Comparison of ENCODE assay signal across 8 cellular contexts in the genomic region with DNA sequence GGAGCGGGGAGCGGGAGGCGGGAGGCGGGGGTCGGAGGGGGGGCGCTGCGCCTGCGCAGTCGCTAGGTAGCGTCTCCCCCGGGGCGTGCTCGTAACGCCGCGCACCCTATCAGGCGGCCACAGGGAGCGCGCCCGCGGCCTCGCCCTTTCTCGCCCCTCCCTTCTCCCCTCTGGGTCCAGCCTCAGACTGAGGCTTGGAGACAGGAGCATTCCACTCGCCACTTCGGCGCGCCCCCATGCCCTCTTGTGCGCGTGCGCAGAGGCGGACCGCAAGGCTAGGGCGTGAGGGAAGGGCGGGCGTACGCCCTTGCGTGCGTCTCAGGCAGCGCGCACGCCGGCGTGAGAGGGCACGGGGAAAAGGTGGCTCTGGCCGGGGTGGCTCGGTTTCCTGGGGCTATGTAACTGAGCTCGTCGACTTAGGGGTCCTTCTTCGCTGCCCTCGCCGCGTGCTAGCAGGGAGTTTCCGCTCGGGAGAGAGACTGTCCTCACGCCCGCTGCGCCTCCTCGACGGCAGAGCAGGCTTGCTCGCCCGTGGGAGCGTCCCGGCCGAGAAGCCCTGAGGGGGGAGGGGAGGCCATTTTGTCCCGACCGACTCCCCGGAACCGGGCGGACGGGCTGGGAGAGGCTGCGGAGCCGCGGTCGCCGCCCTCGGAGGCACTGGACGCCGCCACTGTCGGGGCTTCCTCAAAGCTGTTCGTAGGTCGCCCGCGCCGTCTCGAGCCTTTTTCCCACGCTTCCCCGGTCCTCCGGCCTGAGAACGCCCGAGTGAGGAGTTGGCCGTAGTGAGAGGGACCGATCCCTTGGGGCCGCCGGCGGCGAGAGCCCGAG.
DNase-seq lines count a peak whose midpoint lies in the region; FAIRE-seq and TF ChIP-seq lines count a peak whose summit lies in the region.

A gene (plus strand): TSS at position 316 of the 828 bp plus-strand sequence. CDS start 525 bp downstream, outside the sequence.

- peak within 1 kb of the TSS; percentile 89 for H3K9ac ChIP-seq in Loucy (ENCODE audit: low read depth, low read length, poor library complexity, severe bottlenecking)

- TF ChIP-seq CTCF in Loucy (conservative IDR thresholded peaks at IDR 0.05; ENCODE audit: low read length) (no peak), nephron (IDR thresholded peaks at IDR 0.05; ENCODE audit: unreplicated experiment in 3 of 3) (no peak)

- no peaks in the 10 kb centered on the region for H3K9me2 ChIP-seq in Loucy (replicated peaks; ENCODE audit: low read depth, low read length)

- peak; percentile 94 for TF ChIP-seq POLR2A in H54 (IDR thresholded peaks at IDR 0.05; ENCODE audit: low read depth, low read length)
- TF ChIP-seq POLR2A in Raji (IDR thresholded peaks at IDR 0.05; ENCODE audit: insufficient read depth, low read depth, low read length): peak; percentile 97

- H3K4me1 Mint-ChIP-seq in nephron: peaks cover 13% of the 10 kb centered on the region
- peaks cover 37% of the 10 kb centered on the region for H3K4me1 Mint-ChIP-seq in stimulated activated naive CD8-positive, alpha-beta T cell treated with anti-CD3 and anti-CD28 coated beads, Interleukin-15, Interleukin-2, amounts not matched to agents 100 ng/mL and 50 ng/mL, for 24 hours (ENCODE audit: low read depth)

- H3K27ac Mint-ChIP-seq in nephron: peak within 1 kb of the TSS; percentile 65 to 99 (median 99)
- H3K27ac Mint-ChIP-seq in stimulated activated naive CD8-positive, alpha-beta T cell treated with anti-CD3 and anti-CD28 coated beads, Interleukin-15, Interleukin-2, amounts not matched to agents 100 ng/mL and 50 ng/mL, for 24 hours: peak within 1 kb of the TSS; percentile 90

- peak within 1 kb of the TSS; percentile 93 for H3K4me3 ChIP-seq in Loucy (ENCODE audit: low read length, poor library complexity, severe bottlenecking)

- H3K9me3 ChIP-seq in Loucy (ENCODE audit: insufficient read depth, low read depth, low read length): no peaks in the 10 kb centered on the region

- H3K4me1 ChIP-seq in Loucy (ENCODE audit: insufficient read depth, low read length, poor library complexity, severe bottlenecking): peaks cover 10% of the 10 kb centered on the region

- no peaks in the 10 kb centered on the region for H3K36me3 ChIP-seq in Loucy (ENCODE audit: insufficient read depth, low read length)

- H3K27me3 Mint-ChIP-seq in nephron (ENCODE audit: low read depth): no peaks in the 10 kb centered on the region
- H3K27me3 Mint-ChIP-seq in stimulated activated naive CD8-positive, alpha-beta T cell treated with anti-CD3 and anti-CD28 coated beads, Interleukin-15, Interleukin-2, amounts not matched to agents 100 ng/mL and 50 ng/mL, for 24 hours: no peaks in the 10 kb centered on the region

- H3K4me2 ChIP-seq in Loucy (ENCODE audit: low read depth, low read length, poor library complexity, severe bottlenecking): peak within 1 kb of the TSS; percentile 95

- H3K79me2 ChIP-seq in Loucy (ENCODE audit: insufficient read depth, low read length): peaks cover 50% of the 10 kb centered on the region

- peak within 1 kb of the TSS; percentile 94 to 96 (median 96) for H3K4me3 Mint-ChIP-seq in nephron
- H3K4me3 Mint-ChIP-seq in stimulated activated naive CD8-positive, alpha-beta T cell treated with anti-CD3 and anti-CD28 coated beads, Interleukin-15, Interleukin-2, amounts not matched to agents 100 ng/mL and 50 ng/mL, for 24 hours: peak within 1 kb of the TSS; percentile 94

- no peaks in the 10 kb centered on the region for H3K27me3 ChIP-seq in Loucy (ENCODE audit: insufficient read depth, low read length, poor library complexity, severe bottlenecking)

- H3F3A ChIP-seq in Loucy (ENCODE audit: low read depth): no peaks in the 10 kb centered on the region

- H4K20me1 ChIP-seq in Loucy (ENCODE audit: insufficient read depth, low read length, poor library complexity, severe bottlenecking): peaks cover 47% of the 10 kb centered on the region

- peak; percentile 30 for FAIRE-seq in H54 (lab: Jason Lieb, UNC)

- peaks cover 21% of the 10 kb centered on the region for H3K36me3 Mint-ChIP-seq in nephron (ENCODE audit: low read depth)
- H3K36me3 Mint-ChIP-seq in stimulated activated naive CD8-positive, alpha-beta T cell treated with anti-CD3 and anti-CD28 coated beads, Interleukin-15, Interleukin-2, amounts not matched to agents 100 ng/mL and 50 ng/mL, for 24 hours (ENCODE audit: low read depth): peaks cover 29% of the 10 kb centered on the region

- peak; percentile 99 for DNase-seq in EL
- peak; percentile 91 for DNase-seq in H54 (ENCODE audit: insufficient read length, low spot score)
- DNase-seq in activated T-helper 9 cell treated with anti-CD3 and anti-CD28 coated beads, Interleukin-2, amount 50 U/mL, for 16 hours (ENCODE audit: low read depth): peak; percentile 100
- peak; percentile 98 for DNase-seq in fibroblast of peridontal ligament (ENCODE audit: extremely low read depth)

- peak within 1 kb of the TSS; percentile 75 for H2AFZ ChIP-seq in Loucy (ENCODE audit: low read length)

- H3K9me3 Mint-ChIP-seq in nephron: no peaks in the 10 kb centered on the region
- no peaks in the 10 kb centered on the region for H3K9me3 Mint-ChIP-seq in stimulated activated naive CD8-positive, alpha-beta T cell treated with anti-CD3 and anti-CD28 coated beads, Interleukin-15, Interleukin-2, amounts not matched to agents 100 ng/mL and 50 ng/mL, for 24 hours

Comparison
In these comparisons a context has a peak if more than half of its experiments do, and no peak if none do; other contexts are left out.
1. Peak in every context shown above with its lines: DNase-seq and H3K4me3 ChIP-seq.